25 cellular contexts compared by ENCODE assay signal in genomic region chr1:90220496-90220895, GRCh38.
DNase-seq lines count a peak whose midpoint lies in the region; ATAC-seq and TF ChIP-seq lines count a peak whose summit lies in the region.
"Had no signal": no experiment of that assay in that cellular context is flagged by ENCODE, and none has a peak within 500 bp of the region (broad histone marks: within the 10 kb centered on the region; RNA-seq: fewer than 3 reads in every experiment).

No MANE protein-coding gene starts in this region.

- H2BK5ac ChIP-seq in neuronal stem cell (ENCODE audit: low read length): no peak overlapping the region

- no peak overlapping the region for H4K8ac ChIP-seq in neuronal stem cell (ENCODE audit: low read depth, low read length)

- no peak overlapping the region for H3K4ac ChIP-seq in neuronal stem cell (ENCODE audit: low read length)

- intact Hi-C loops in PC-9 (cut with micrococcal nuclease; ENCODE audit: unreplicated experiment): no loop called here

- H3K36me3 ChIP-seq in ES-I3 (ENCODE audit: insufficient read depth, low read length): no peaks in the 10 kb centered on the region
- no peaks in the 10 kb centered on the region for H3K36me3 ChIP-seq in PC-9 (ENCODE audit: low read depth)
- no peaks in the 10 kb centered on the region for H3K36me3 ChIP-seq in iPS-18a (ENCODE audit: control insufficient read depth, low read depth, low read length)
- no peaks in the 10 kb centered on the region for H3K36me3 ChIP-seq in neural progenitor cell
- H3K36me3 ChIP-seq in neuronal stem cell (replicated peaks in 1 of 2; ENCODE audit: control insufficient read depth in 2 of 2, insufficient read depth in 2 of 2, low read length in 2 of 2): no peaks in the 10 kb centered on the region
- H3K36me3 ChIP-seq in effector memory CD4-positive, alpha-beta T cell (ENCODE audit: control insufficient read depth, insufficient read depth, low read length): no peaks in the 10 kb centered on the region
- H3K36me3 ChIP-seq: BLaER1, MG63 had no signal

- no CpG with 5 or more reads among the region's 3 CpGs for WGBS in neuronal stem cell (ENCODE audit: extremely low coverage in 2 of 2, insufficient read length in 2 of 2, insufficient replicate concordance in 1 of 2), 2 donors

- no peak overlapping the region for H3K27ac Mint-ChIP-seq in neural progenitor cell
- H3K27ac Mint-ChIP-seq: CD4-positive, alpha-beta memory T cell; HFFc6 had no signal

- no peak for TF ChIP-seq CTCF in PC-9 (conservative IDR thresholded peaks at IDR 0.05)
- no peak for TF ChIP-seq CTCF in neural progenitor cell (IDR thresholded peaks at IDR 0.05)

- POLR2A ChIA-PET in PC-9 (lab: Charles Lee; ENCODE audit: unreplicated experiment): no interaction called here

- H2BK120ac ChIP-seq in neuronal stem cell (ENCODE audit: low read depth, low read length): no peak overlapping the region

- no peak for ATAC-seq in GM18909 (IDR thresholded peaks at IDR 0.05; ENCODE audit: poor library complexity, unreplicated experiment)
- ATAC-seq: A549 had no signal

- H2BK12ac ChIP-seq in neuronal stem cell (ENCODE audit: low read length): no peak overlapping the region

- BruUV-seq in PC-9 (replicated peaks; lab: Mats Ljungman, UMichigan): no TSS peak

- no peak overlapping the region for H3K23ac ChIP-seq in neuronal stem cell (ENCODE audit: low read depth, low read length, poor library complexity)

- H2AFZ ChIP-seq in PC-9 (peak overlapping the region; percentile 69; the same call in 1 of the 2 replicates), neural progenitor cell (replicated peaks) (no peak overlapping the region), neuronal stem cell (ENCODE audit: low read length) (no peak overlapping the region)

- H3K4me3 ChIP-seq in PC-9 (peak overlapping the region; percentile 54; the same call in 1 of the 2 replicates), iPS-18a (ENCODE audit: low read length) (peak overlapping the region; percentile 83), neural progenitor cell (peak overlapping the region; percentile 47), neuronal stem cell (ENCODE audit: low read length in 2 of 2) (no peak overlapping the region)
- H3K4me3 ChIP-seq in effector memory CD4-positive, alpha-beta T cell (ENCODE audit: insufficient read depth, low read depth, low read length, poor library complexity, severe bottlenecking): no peak overlapping the region
- H3K4me3 ChIP-seq: A549, BLaER1, GM12878, MG63, SK-N-MC had no signal

- H3K9me3 ChIP-seq in ES-I3 (ENCODE audit: control insufficient read depth, insufficient read depth, low read length) (no peaks in the 10 kb centered on the region), PC-9 (ENCODE audit: insufficient read depth, low read depth) (peaks cover 8% of the 10 kb centered on the region; the same call in 1 of the 2 replicates), iPS-18a (ENCODE audit: control insufficient read depth, low read depth, low read length) (peaks cover 6% of the 10 kb centered on the region), neural progenitor cell (ENCODE audit: low read depth) (no peaks in the 10 kb centered on the region), neuronal stem cell (replicated peaks in 1 of 2; ENCODE audit: control insufficient read depth in 2 of 2, insufficient read depth in 1 of 2, low read depth in 1 of 2, low read length in 2 of 2) (peaks cover 0 to 4% of the 10 kb centered on the region in 2 donors)
- no peaks in the 10 kb centered on the region for H3K9me3 ChIP-seq in effector memory CD4-positive, alpha-beta T cell (ENCODE audit: control insufficient read depth, low read length)
- H3K9me3 ChIP-seq: A549 had no signal

- H3K4me2 ChIP-seq in PC-9 (peak overlapping the region; percentile 73), neural progenitor cell (peak overlapping the region; percentile 86), neuronal stem cell (ENCODE audit: insufficient read depth, low read length, poor library complexity, severe bottlenecking) (no peak overlapping the region)
- H3K4me2 ChIP-seq: A549, BLaER1 had no signal

- H3K27me3 Mint-ChIP-seq in neural progenitor cell (ENCODE audit: insufficient read depth, low read depth): peaks cover 3% of the 10 kb centered on the region

- no peak overlapping the region for H3K18ac ChIP-seq in neuronal stem cell (ENCODE audit: low read length)

- H3F3A ChIP-seq in PC-9 (ENCODE audit: insufficient read depth, low read depth): no peaks in the 10 kb centered on the region
- H3F3A ChIP-seq in neural progenitor cell (ENCODE audit: low read depth): peaks cover 2% of the 10 kb centered on the region

- H3K79me1 ChIP-seq in neuronal stem cell (ENCODE audit: low read depth, low read length): no peaks in the 10 kb centered on the region

- H3K79me2 ChIP-seq in PC-9 (ENCODE audit: low read depth) (no peaks in the 10 kb centered on the region), neural progenitor cell (ENCODE audit: low read depth) (no peaks in the 10 kb centered on the region)

- H3K36me3 Mint-ChIP-seq in neural progenitor cell: peaks cover 11% of the 10 kb centered on the region

- no peaks in the 10 kb centered on the region for H3K4me1 ChIP-seq in ES-I3 (ENCODE audit: insufficient read depth, low read length)
- H3K4me1 ChIP-seq in PC-9 (replicated peaks; ENCODE audit: insufficient read depth): peaks cover 22% of the 10 kb centered on the region
- peaks cover 9% of the 10 kb centered on the region for H3K4me1 ChIP-seq in iPS-18a (ENCODE audit: control insufficient read depth, low read depth, low read length)
- peaks cover 22% of the 10 kb centered on the region for H3K4me1 ChIP-seq in neural progenitor cell
- H3K4me1 ChIP-seq in neuronal stem cell (ENCODE audit: control insufficient read depth in 2 of 2, insufficient read depth in 1 of 2, low read depth in 1 of 2, low read length in 2 of 2): no peaks in the 10 kb centered on the region
- no peaks in the 10 kb centered on the region for H3K4me1 ChIP-seq in effector memory CD4-positive, alpha-beta T cell (ENCODE audit: control insufficient read depth, insufficient read depth, low read length, poor library complexity, severe bottlenecking)
- H3K4me1 ChIP-seq: A549 had no signal

- H3K9ac ChIP-seq in ES-I3 (ENCODE audit: low read depth, low read length): peak overlapping the region; percentile 68
- H3K9ac ChIP-seq in iPS-18a (ENCODE audit: low read length): peak overlapping the region; percentile 84
- no peak overlapping the region for H3K9ac ChIP-seq in neural progenitor cell
- no peak overlapping the region for H3K9ac ChIP-seq in neuronal stem cell (ENCODE audit: low read depth, low read length, poor library complexity)
- H3K9ac ChIP-seq: BLaER1 had no signal

- CTCF ChIA-PET in PC-9 (lab: Charles Lee): no interaction called here

- peak overlapping the region; percentile 89 for H3K4me3 Mint-ChIP-seq in neural progenitor cell
- H3K4me3 Mint-ChIP-seq: CD4-positive, alpha-beta memory T cell; HFFc6 had no signal

- H3K27ac ChIP-seq in PC-9: no peak overlapping the region
- no peak overlapping the region for H3K27ac ChIP-seq in iPS-18a (ENCODE audit: low read length)
- no peak overlapping the region for H3K27ac ChIP-seq in neural progenitor cell
- H3K27ac ChIP-seq in neuronal stem cell (replicated peaks; ENCODE audit: low read length): no peak overlapping the region
- H3K27ac ChIP-seq in effector memory CD4-positive, alpha-beta T cell (ENCODE audit: insufficient read depth, low read length, poor library complexity, severe bottlenecking): no peak overlapping the region
- H3K27ac ChIP-seq: A549, BLaER1, HL-60, SK-N-MC had no signal

- H3K27me3 ChIP-seq in PC-9 (ENCODE audit: insufficient read depth, low read depth) (no peaks in the 10 kb centered on the region), iPS-18a (ENCODE audit: control insufficient read depth, insufficient read depth, low read length) (no peaks in the 10 kb centered on the region), neural progenitor cell (no peaks in the 10 kb centered on the region), neuronal stem cell (ENCODE audit: control insufficient read depth in 3 of 3, insufficient read depth in 3 of 3, low read depth in 1 of 3, low read length in 3 of 3) (no peaks in the 10 kb centered on the region)
- no peaks in the 10 kb centered on the region for H3K27me3 ChIP-seq in effector memory CD4-positive, alpha-beta T cell (replicated peaks; ENCODE audit: control insufficient read depth, insufficient read depth, low read length, poor library complexity, severe bottlenecking)
- H3K27me3 ChIP-seq: BLaER1, MG63 had no signal

- H4K20me1 ChIP-seq in PC-9 (ENCODE audit: insufficient read depth): no peaks in the 10 kb centered on the region
- no peaks in the 10 kb centered on the region for H4K20me1 ChIP-seq in neural progenitor cell (ENCODE audit: low read depth)
- H4K20me1 ChIP-seq: BLaER1 had no signal

- peaks cover 19% of the 10 kb centered on the region for H3K4me1 Mint-ChIP-seq in neural progenitor cell
- H3K4me1 Mint-ChIP-seq: CD4-positive, alpha-beta memory T cell had no signal

- no peak overlapping the region for H2BK15ac ChIP-seq in neuronal stem cell (ENCODE audit: low read length)

- no peak overlapping the region for H4K91ac ChIP-seq in neuronal stem cell (ENCODE audit: low read depth, low read length, poor library complexity)

- peaks cover 20% of the 10 kb centered on the region for H3K9me3 Mint-ChIP-seq in neural progenitor cell

- no peak for DNase-seq in PC-9
- no peak for DNase-seq in neural progenitor cell (ENCODE audit: low spot score)
- DNase-seq in neuronal stem cell (ENCODE audit: low spot score): no peak
- DNase-seq in dermis blood vessel endothelial cell: no peak
- DNase-seq in effector memory CD4-positive, alpha-beta T cell: no peak
- DNase-seq: CD4-positive, alpha-beta memory T cell; DMS153; HFFc6; Kasumi-1; MG63; NCI-H1048; NCI-H1436; NCI-H2029; NCI-H2171 treated with DMSO at 0.1 percent for 48 hours; NCI-H748 treated with DMSO at 0.1 percent for 48 hours; NK-92 treated with Interleukin-12 subunit alpha and Interleukin-12 subunit beta, amount 100 ng/mL, for 24 hours; Right ventricle myocardium superior had no signal

- H3K9me2 ChIP-seq in PC-9 (ENCODE audit: insufficient read depth): no peaks in the 10 kb centered on the region

- no peak overlapping the region for H2AK5ac ChIP-seq in neuronal stem cell (ENCODE audit: low read depth, low read length)

- no peak overlapping the region for H3K14ac ChIP-seq in neuronal stem cell (ENCODE audit: low read length)

Comparison
In these comparisons a context has a peak if more than half of its experiments do, and no peak if none do; other contexts are left out.
1. H3K9ac ChIP-seq: peak in ES-I3 (single experiment) and iPS-18a (single experiment); none in neural progenitor cell (single experiment) and neuronal stem cell (single experiment).
2. H3K4me3 ChIP-seq: peak in PC-9 (single experiment), iPS-18a (single experiment) and neural progenitor cell (single experiment); none in neuronal stem cell (0 of 2) and effector memory CD4-positive, alpha-beta T cell (single experiment).